21 cellular contexts compared by ENCODE assay signal in genomic region chr4:136680271-136680670, GRCh38.
DNase-seq lines count a peak whose midpoint lies in the region; ATAC-seq and TF ChIP-seq lines count a peak whose summit lies in the region.
"Had no signal": no experiment of that assay in that cellular context is flagged by ENCODE, and none has a peak within 500 bp of the region (broad histone marks: within the 10 kb centered on the region; RNA-seq: fewer than 3 reads in every experiment).

No MANE protein-coding gene starts in this region.

- H3K27ac Mint-ChIP-seq in activated CD8-positive, alpha-beta T cell treated with anti-CD3 and anti-CD28 coated beads, Interleukin-2, amount 10 ng/mL, durations not matched to agents 7 days and 5 days, result no peak overlapping the region
- H3K27ac Mint-ChIP-seq in natural killer cell, result no peak overlapping the region
- H3K27ac Mint-ChIP-seq: GM23338; stimulated activated naive CD8-positive, alpha-beta T cell treated with anti-CD3 and anti-CD28 coated beads, Interleukin-15, Interleukin-2, amounts not matched to agents 100 ng/mL and 50 ng/mL, for 24 hours; T-cell had no signal

- POLR2A ChIA-PET in activated CD8-positive, alpha-beta T cell treated with anti-CD3 and anti-CD28 coated beads, Interleukin-2, amount 10 ng/mL, durations not matched to agents 7 days and 5 days (lab: Charles Lee), result interaction anchor here (0.6 kb wide), 1 partner anchor 17 kb away, joined by 3 read pairs; no protein-coding TSS in a partner anchor

- H3K4me3 Mint-ChIP-seq in activated CD8-positive, alpha-beta T cell treated with anti-CD3 and anti-CD28 coated beads, Interleukin-2, amount 10 ng/mL, durations not matched to agents 7 days and 5 days, result no peak overlapping the region
- H3K4me3 Mint-ChIP-seq in natural killer cell, result no peak overlapping the region
- H3K4me3 Mint-ChIP-seq: GM23338; stimulated activated naive CD8-positive, alpha-beta T cell treated with anti-CD3 and anti-CD28 coated beads, Interleukin-15, Interleukin-2, amounts not matched to agents 100 ng/mL and 50 ng/mL, for 24 hours; T-cell had no signal

- H3K4me1 Mint-ChIP-seq in activated CD8-positive, alpha-beta T cell treated with anti-CD3 and anti-CD28 coated beads, Interleukin-2, amount 10 ng/mL, durations not matched to agents 7 days and 5 days (ENCODE audit: low read depth), result no peaks in the 10 kb centered on the region
- no peaks in the 10 kb centered on the region for H3K4me1 Mint-ChIP-seq in natural killer cell
- H3K4me1 Mint-ChIP-seq: GM23338, T-cell had no signal

- no peaks in the 10 kb centered on the region for H3K27me3 Mint-ChIP-seq in activated CD8-positive, alpha-beta T cell treated with anti-CD3 and anti-CD28 coated beads, Interleukin-2, amount 10 ng/mL, durations not matched to agents 7 days and 5 days (ENCODE audit: low read depth)
- H3K27me3 Mint-ChIP-seq in natural killer cell (ENCODE audit: low read depth in 2 of 2), result no peaks in the 10 kb centered on the region
- H3K27me3 Mint-ChIP-seq: stimulated activated naive CD8-positive, alpha-beta T cell treated with anti-CD3 and anti-CD28 coated beads, Interleukin-15, Interleukin-2, amounts not matched to agents 100 ng/mL and 50 ng/mL, for 24 hours; T-cell had no signal

- no peak for TF ChIP-seq POLR2A in thyroid gland (IDR thresholded peaks at IDR 0.05)

- no peak for ATAC-seq in activated CD8-positive, alpha-beta T cell treated with anti-CD3 and anti-CD28 coated beads, Interleukin-2, amount 10 ng/mL, durations not matched to agents 7 days and 5 days
- no peak for ATAC-seq in natural killer cell
- ATAC-seq: GM23338, heart right ventricle, pancreas, T-cell had no signal

- H4K91ac ChIP-seq in mesenchymal stem cell (ENCODE audit: low read length), result no peak overlapping the region

- H3K4me2 ChIP-seq in mesenchymal stem cell (ENCODE audit: low read length, poor library complexity, severe bottlenecking), result no peak overlapping the region
- H3K4me2 ChIP-seq: GM23338, KMS-11 had no signal

- no peak for TF ChIP-seq CTCF in thyroid gland (IDR thresholded peaks at IDR 0.05)
- no peak for TF ChIP-seq CTCF in natural killer cell (IDR thresholded peaks at IDR 0.05)

- no peak overlapping the region for H2BK15ac ChIP-seq in mesenchymal stem cell (ENCODE audit: low read depth, poor library complexity, severe bottlenecking)

- no peaks in the 10 kb centered on the region for H3K79me1 ChIP-seq in mesenchymal stem cell (replicated peaks; ENCODE audit: low read length, poor library complexity, severe bottlenecking)

- no peaks in the 10 kb centered on the region for H3K36me3 Mint-ChIP-seq in activated CD8-positive, alpha-beta T cell treated with anti-CD3 and anti-CD28 coated beads, Interleukin-2, amount 10 ng/mL, durations not matched to agents 7 days and 5 days (ENCODE audit: low read depth)
- no peaks in the 10 kb centered on the region for H3K36me3 Mint-ChIP-seq in natural killer cell
- H3K36me3 Mint-ChIP-seq: T-cell had no signal

- 35% methylated on average over 1 of the region's 1 CpG for whole genome bisulfite sequencing in mesenchymal stem cell
- WGBS in thyroid gland, 2 donors, result 25 to 38% methylated on average over 1 of the region's 1 CpG

- no peak overlapping the region for H2AK5ac ChIP-seq in mesenchymal stem cell (ENCODE audit: low read length, severe bottlenecking)

- H2BK12ac ChIP-seq in mesenchymal stem cell (ENCODE audit: low read length in 2 of 2), result no peak overlapping the region

- H3K9ac ChIP-seq in mesenchymal stem cell (ENCODE audit: low read length), result no peak overlapping the region
- H3K9ac ChIP-seq: KMS-11 had no signal

- no peaks in the 10 kb centered on the region for H3K36me3 ChIP-seq in mesenchymal stem cell (ENCODE audit: control insufficient read depth in 1 of 2, insufficient read depth in 2 of 2, low read depth in 1 of 2, low read length in 2 of 2)
- no peaks in the 10 kb centered on the region for H3K36me3 ChIP-seq in thyroid gland
- H3K36me3 ChIP-seq: heart right ventricle, pancreas, Peyer's patch had no signal

- no peak overlapping the region for H2AFZ ChIP-seq in mesenchymal stem cell (ENCODE audit: low read depth, low read length)
- H2AFZ ChIP-seq: GM23338 had no signal

- no peak overlapping the region for H3K18ac ChIP-seq in mesenchymal stem cell (ENCODE audit: low read depth in 1 of 2, low read length in 2 of 2)

- H3K9me3 ChIP-seq in mesenchymal stem cell (ENCODE audit: control insufficient read depth, low read length) (no peaks in the 10 kb centered on the region), thyroid gland (no peaks in the 10 kb centered on the region)
- H3K9me3 ChIP-seq: heart right ventricle, pancreas, Peyer's patch had no signal

- no peak overlapping the region for H4K8ac ChIP-seq in mesenchymal stem cell (ENCODE audit: low read length)

- H3K23ac ChIP-seq in mesenchymal stem cell (ENCODE audit: low read length in 2 of 2), result no peak overlapping the region

- CTCF ChIA-PET in activated CD8-positive, alpha-beta T cell treated with anti-CD3 and anti-CD28 coated beads, Interleukin-2, amount 10 ng/mL, durations not matched to agents 7 days and 5 days (lab: Charles Lee), result no interaction called here

- H3K27me3 ChIP-seq in mesenchymal stem cell (ENCODE audit: control insufficient read depth in 1 of 2, insufficient read depth in 1 of 2, low read length in 2 of 2) (no peaks in the 10 kb centered on the region), thyroid gland (no peaks in the 10 kb centered on the region)
- H3K27me3 ChIP-seq: heart right ventricle, pancreas, Peyer's patch had no signal

- H2BK120ac ChIP-seq in mesenchymal stem cell (ENCODE audit: low read depth, low read length), result no peak overlapping the region

- H3K4ac ChIP-seq in mesenchymal stem cell (ENCODE audit: low read depth in 1 of 2, low read length in 2 of 2), result no peak overlapping the region

- intact Hi-C loops in thyroid gland (cut with DNase I), result no loop called here
- intact Hi-C loops in natural killer cell (cut with micrococcal nuclease), result no loop called here

- DNase-seq in ELF-1 (ENCODE audit: low read depth, low spot score), result peak; percentile 80
- DNase-seq in NCI-H446 (lab: John Stamatoyannopoulos, UW), result peak; percentile 4 to 64
- DNase-seq in astrocyte of the hippocampus (ENCODE audit: low read depth, low spot score), result peak; percentile 14
- DNase-seq in mesenchymal stem cell, result peak; percentile 62
- DNase-seq in NCI-H128 (lab: John Stamatoyannopoulos, UW; ENCODE audit: unreplicated experiment), result no peak
- DNase-seq in activated CD8-positive, alpha-beta T cell treated with anti-CD3 and anti-CD28 coated beads, Interleukin-2, amount 10 ng/mL, durations not matched to agents 7 days and 5 days, result no peak
- DNase-seq in thyroid gland, result no peak
- DNase-seq in natural killer cell, result no peak
- DNase-seq: activated CD4-positive, CD25-positive, alpha-beta regulatory T cell; activated effector memory CD4-positive, alpha-beta T cell treated with anti-CD3 and anti-CD28 coated beads, Interleukin-2, amount 50 U/mL, for 16 hours; aorta; heart right ventricle; NCI-H146; NCI-H748 treated with DMSO at 0.1 percent for 48 hours; pancreas; Peyer's patch; T-cell had no signal

- H3K9me3 Mint-ChIP-seq in activated CD8-positive, alpha-beta T cell treated with anti-CD3 and anti-CD28 coated beads, Interleukin-2, amount 10 ng/mL, durations not matched to agents 7 days and 5 days (ENCODE audit: insufficient read depth), result no peaks in the 10 kb centered on the region
- H3K9me3 Mint-ChIP-seq in natural killer cell, result peaks cover 2 to 4% of the 10 kb centered on the region in 2 donors
- H3K9me3 Mint-ChIP-seq: GM23338; stimulated activated naive CD8-positive, alpha-beta T cell treated with anti-CD3 and anti-CD28 coated beads, Interleukin-15, Interleukin-2, amounts not matched to agents 100 ng/mL and 50 ng/mL, for 24 hours; T-cell had no signal

- H3K4me3 ChIP-seq in mesenchymal stem cell (ENCODE audit: insufficient read depth in 1 of 2, low read depth in 1 of 2, low read length in 2 of 2) (no peak overlapping the region), thyroid gland (replicated peaks in 1 of 3) (no peak overlapping the region)
- H3K4me3 ChIP-seq: coronary artery, GM23338, heart right ventricle, pancreas, Peyer's patch had no signal

- no peak overlapping the region for H3K14ac ChIP-seq in mesenchymal stem cell (ENCODE audit: low read length in 2 of 2)

- H3K27ac ChIP-seq in mesenchymal stem cell (ENCODE audit: low read length, poor library complexity, severe bottlenecking) (no peak overlapping the region), thyroid gland (no peak overlapping the region)
- H3K27ac ChIP-seq: coronary artery, heart right ventricle, KMS-11, pancreas, Peyer's patch had no signal

- H2BK5ac ChIP-seq in mesenchymal stem cell (ENCODE audit: low read depth, low read length, poor library complexity, severe bottlenecking), result no peak overlapping the region

- H3K4me1 ChIP-seq in mesenchymal stem cell (ENCODE audit: control insufficient read depth, insufficient read depth, low read depth, low read length) (no peaks in the 10 kb centered on the region), thyroid gland (no peaks in the 10 kb centered on the region)
- H3K4me1 ChIP-seq: heart right ventricle, pancreas, Peyer's patch had no signal

Comparison
In these comparisons a context has a peak if more than half of its experiments do, and no peak if none do; other contexts are left out.
1. DNase-seq: peak in ELF-1 (single experiment), NCI-H446 (2 of 2), astrocyte of the hippocampus (single experiment) and mesenchymal stem cell (single experiment); none in NCI-H128 (single experiment), activated CD8-positive, alpha-beta T cell treated with anti-CD3 and anti-CD28 coated beads, Interleukin-2, amount 10 ng/mL, durations not matched to agents 7 days and 5 days (single experiment), thyroid gland (0 of 2) and natural killer cell (single experiment).